30 cellular contexts compared by ENCODE assay signal in the genomic region with DNA sequence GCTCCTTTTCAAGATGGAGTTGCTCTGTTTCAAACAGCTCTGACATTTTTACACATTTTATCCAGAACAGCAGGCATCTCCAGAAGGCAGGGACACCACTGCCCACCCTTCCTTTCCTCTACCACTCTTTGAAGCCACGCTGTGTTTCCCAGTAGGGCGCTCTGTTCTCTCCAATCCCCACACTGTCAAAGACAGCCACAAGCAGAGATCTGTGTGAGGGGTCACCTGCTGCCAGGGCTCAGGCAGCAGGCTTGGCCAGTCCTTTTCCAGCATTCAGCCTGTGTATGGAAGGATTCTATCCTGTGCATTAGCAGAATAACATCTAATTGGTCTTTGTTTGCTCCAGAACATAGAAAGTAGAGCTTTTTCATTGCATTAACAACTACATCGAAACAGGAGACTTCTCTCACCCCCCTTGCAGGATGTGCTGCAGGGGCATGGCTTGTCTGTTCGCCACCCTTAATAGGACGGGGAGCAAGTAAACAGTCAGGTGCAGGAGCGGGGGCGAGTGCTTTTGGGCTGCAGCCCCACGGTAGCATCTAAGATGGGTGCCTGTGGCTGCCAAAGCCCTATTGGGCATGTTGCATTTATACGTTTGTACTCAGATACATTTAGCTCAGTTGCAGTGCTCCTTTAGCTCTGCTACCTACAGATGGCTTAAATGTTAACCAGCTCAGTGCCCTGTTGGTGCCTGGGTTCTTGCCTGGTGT.
DNase-seq lines count a peak whose midpoint lies in the region; ATAC-seq and TF ChIP-seq lines count a peak whose summit lies in the region.
"Had no signal": no experiment of that assay in that cellular context is flagged by ENCODE, and none has a peak within 500 bp of the region (broad histone marks: within the 10 kb centered on the region; RNA-seq: fewer than 3 reads in every experiment).

No MANE protein-coding gene starts in this region.

- H4K91ac ChIP-seq in H9 (ENCODE audit: insufficient read length, low read depth, low read length): no peak overlapping the region

- no peaks in the 10 kb centered on the region for H3K27me3 Mint-ChIP-seq in H9 (ENCODE audit: low read depth)
- H3K27me3 Mint-ChIP-seq: activated CD8-positive, alpha-beta T cell treated with anti-CD3 and anti-CD28 coated beads for 36 hours; stimulated activated memory B cell treated with anti-CD40 and anti-IgM and Interleukin-4, amounts not matched to agents 10 μg/mL and 1 μg/mL and 100 μg/mL, for 72 hours; T-helper 17 cell had no signal

- DNase-seq in H9: peak; percentile 52
- peak; percentile 69 to 70 for DNase-seq in cerebellar nuclear complex (lab: John Stamatoyannopoulos, UW)
- DNase-seq in sciatic nerve (ENCODE audit: low spot score): no peak
- no peak for DNase-seq in NAMALWA (ENCODE audit: low spot score)
- DNase-seq in adrenal gland: no peak
- DNase-seq in NCI-H748 (lab: John Stamatoyannopoulos, UW; ENCODE audit: unreplicated experiment): no peak
- DNase-seq: activated CD8-positive, alpha-beta T cell treated with anti-CD3 and anti-CD28 coated beads for 36 hours; activated naive CD4-positive, alpha-beta T cell treated with anti-CD3 and anti-CD28 coated beads, Interleukin-2, amount 50 U/mL, for 16 hours; colonic mucosa; COR-L47; DMS79; effector CD8-positive, alpha-beta T cell; kidney; lower lobe of right lung; mucosa of descending colon; NCI-H1105 treated with DMSO at 0.1 percent for 48 hours; NCI-H2029; NCI-H345; nephron progenitor cell; right lobe of liver; stimulated activated CD4-positive, alpha-beta T cell treated with anti-CD3 and anti-CD28 coated beads, Interleukin-4, amount 100 ng/mL, for 4 hours; T-helper 17 cell had no signal

- H2BK12ac ChIP-seq in H9 (ENCODE audit: insufficient read length, low read depth, low read length): no peak overlapping the region

- no peaks in the 10 kb centered on the region for H3K9me3 Mint-ChIP-seq in H9

- TF ChIP-seq CTCF in H9 (conservative IDR thresholded peaks at IDR 0.05): no peak
- no peak for TF ChIP-seq CTCF in adrenal gland (IDR thresholded peaks at IDR 0.05)

- H3K79me1 ChIP-seq in H9 (ENCODE audit: insufficient read depth, low read depth, low read length, poor library complexity, severe bottlenecking): no peaks in the 10 kb centered on the region

- peak overlapping the region; percentile 97 for H3K27ac ChIP-seq in H9 (ENCODE audit: insufficient read length, low read depth, low read length)
- peak overlapping the region; percentile 13 for H3K27ac ChIP-seq in iPS-18a (ENCODE audit: low read length)
- H3K27ac ChIP-seq in adrenal gland: no peak overlapping the region
- H3K27ac ChIP-seq: BLaER1 treated with 17β-estradiol and CSF1 and Interleukin-3, amounts not matched to agents 10 nM and 100 nM; colonic mucosa; lower lobe of right lung; parathyroid adenoma; right lobe of liver had no signal

- no peak overlapping the region for H2BK15ac ChIP-seq in H9 (ENCODE audit: low read depth, low read length)

- peak overlapping the region; percentile 98 for H2BK5ac ChIP-seq in H9 (ENCODE audit: insufficient read length, low read length)

- H3K79me2 ChIP-seq in H9 (ENCODE audit: insufficient read depth, low read length): peaks cover 2% of the 10 kb centered on the region; the same call in 1 of the 2 replicates
- H3K79me2 ChIP-seq: parathyroid adenoma had no signal

- no peak overlapping the region for H2AFZ ChIP-seq in H9 (ENCODE audit: low read length)
- H2AFZ ChIP-seq: parathyroid adenoma had no signal

- H3K56ac ChIP-seq in H9 (ENCODE audit: insufficient read length, low read depth, low read length): peak overlapping the region; percentile 89

- no peak overlapping the region for H2AK5ac ChIP-seq in H9 (ENCODE audit: insufficient read length, low read length)

- no peak overlapping the region for H2BK20ac ChIP-seq in H9 (ENCODE audit: low read depth, low read length, poor library complexity, severe bottlenecking)

- TF ChIP-seq POLR2A in adrenal gland (IDR thresholded peaks at IDR 0.05): no peak

- H3K4ac ChIP-seq in H9 (ENCODE audit: low read depth, low read length): no peak overlapping the region

- no peaks in the 10 kb centered on the region for H3K27me3 ChIP-seq in H9 (ENCODE audit: insufficient read depth, low read length)
- H3K27me3 ChIP-seq in iPS-18a (ENCODE audit: control insufficient read depth, insufficient read depth, low read length): no peaks in the 10 kb centered on the region
- no peaks in the 10 kb centered on the region for H3K27me3 ChIP-seq in adrenal gland
- H3K27me3 ChIP-seq: BLaER1 treated with 17β-estradiol and CSF1 and Interleukin-3, amounts not matched to agents 10 nM and 100 nM; colonic mucosa; right lobe of liver had no signal

- no peak overlapping the region for H3T11ph ChIP-seq in H9 (ENCODE audit: low read length)

- peak overlapping the region; percentile 94 for H3K18ac ChIP-seq in H9 (ENCODE audit: insufficient read length, low read depth, low read length)

- H3K4me1 ChIP-seq in H9 (ENCODE audit: insufficient read depth, low read length) (peaks cover 12% of the 10 kb centered on the region; the same call in 1 of the 2 replicates), iPS-18a (ENCODE audit: control insufficient read depth, low read depth, low read length) (peaks cover 48% of the 10 kb centered on the region), adrenal gland (replicated peaks in 1 of 2) (peaks cover 0 to under 1% of the 10 kb centered on the region in 2 donors)
- H3K4me1 ChIP-seq: BLaER1 treated with 17β-estradiol and CSF1 and Interleukin-3, amounts not matched to agents 10 nM and 100 nM; colonic mucosa; lower lobe of right lung; parathyroid adenoma; right lobe of liver had no signal

- peak; percentile 42 for ATAC-seq in sciatic nerve
- no peak for ATAC-seq in GM21367 (IDR thresholded peaks at IDR 0.05; ENCODE audit: unreplicated experiment)
- ATAC-seq: activated CD8-positive, alpha-beta T cell treated with anti-CD3 and anti-CD28 coated beads for 36 hours; activated T-helper 17 cell treated with anti-CD3 and anti-CD28 coated beads, Interleukin-2, amount 50 U/mL, for 72 hours; GM12878; lower lobe of right lung; mucosa of descending colon; right lobe of liver; SK-N-SH treated with all-trans-retinoic acid at 6 μM for 48 hours; stimulated activated memory B cell treated with anti-CD40 and anti-IgM and Interleukin-4, amounts not matched to agents 10 μg/mL and 1 μg/mL and 100 μg/mL, for 72 hours; T-helper 17 cell had no signal

- H3K23ac ChIP-seq in H9 (ENCODE audit: insufficient read length, low read depth, low read length): no peak overlapping the region

- peak overlapping the region; percentile 47 for H3K9ac ChIP-seq in H9 (ENCODE audit: extremely low read depth, insufficient read length, low read length)
- H3K9ac ChIP-seq in iPS-18a (ENCODE audit: low read length): no peak overlapping the region
- H3K9ac ChIP-seq: BLaER1 treated with 17β-estradiol and CSF1 and Interleukin-3, amounts not matched to agents 10 nM and 100 nM; parathyroid adenoma had no signal

- H3K4me3 Mint-ChIP-seq in H9: peak overlapping the region; percentile 23 to 67; a peak in 4 of 5 replicates
- H3K4me3 Mint-ChIP-seq: activated CD8-positive, alpha-beta T cell treated with anti-CD3 and anti-CD28 coated beads for 36 hours; activated T-helper 17 cell treated with anti-CD3 and anti-CD28 coated beads, Interleukin-2, amount 50 U/mL, for 72 hours; nephron progenitor cell; stimulated activated memory B cell treated with anti-CD40 and anti-IgM and Interleukin-4, amounts not matched to agents 10 μg/mL and 1 μg/mL and 100 μg/mL, for 72 hours; T-helper 17 cell had no signal

- peak overlapping the region; percentile 66 for H4K5ac ChIP-seq in H9 (ENCODE audit: insufficient read length, low read depth, low read length)

- H3K4me3 ChIP-seq in iPS-18a (ENCODE audit: low read length): no peak overlapping the region
- no peak overlapping the region for H3K4me3 ChIP-seq in adrenal gland
- H3K4me3 ChIP-seq: BLaER1 treated with 17β-estradiol and CSF1 and Interleukin-3, amounts not matched to agents 10 nM and 100 nM; colonic mucosa; GM12878; lower lobe of right lung; mucosa of descending colon; right lobe of liver had no signal

- no peaks in the 10 kb centered on the region for H3K36me3 ChIP-seq in iPS-18a (ENCODE audit: control insufficient read depth, low read depth, low read length)
- H3K36me3 ChIP-seq in adrenal gland (replicated peaks in 1 of 2): no peaks in the 10 kb centered on the region
- H3K36me3 ChIP-seq: BLaER1 treated with 17β-estradiol and CSF1 and Interleukin-3, amounts not matched to agents 10 nM and 100 nM; colonic mucosa; lower lobe of right lung; right lobe of liver had no signal

- peak overlapping the region; percentile 11 for H3K4me2 ChIP-seq in H9 (ENCODE audit: insufficient read depth, insufficient read length, low read length)
- H3K4me2 ChIP-seq: BLaER1 treated with 17β-estradiol and CSF1 and Interleukin-3, amounts not matched to agents 10 nM and 100 nM had no signal

- H3K36me3 Mint-ChIP-seq in H9 (ENCODE audit: insufficient read depth in 1 of 3, low read depth in 3 of 3): peaks cover 15 to 53% (median 24%) of the 10 kb centered on the region in 3 experiments; a peak in 6 of 7 replicates
- H3K36me3 Mint-ChIP-seq: stimulated activated memory B cell treated with anti-CD40 and anti-IgM and Interleukin-4, amounts not matched to agents 10 μg/mL and 1 μg/mL and 100 μg/mL, for 72 hours had no signal

- no peaks in the 10 kb centered on the region for H3K23me2 ChIP-seq in H9 (ENCODE audit: insufficient read length, low read depth, low read length, poor library complexity, severe bottlenecking)

- H4K8ac ChIP-seq in H9 (replicated peaks; ENCODE audit: insufficient read length, low read depth, low read length): no peak overlapping the region

- intact Hi-C loops in sciatic nerve (cut with DNase I): no loop called here
- intact Hi-C loops in adrenal gland (cut with DNase I): no loop called here

- H3K4me1 Mint-ChIP-seq in H9: peaks cover 81 to 84% of the 10 kb centered on the region in 2 experiments
- H3K4me1 Mint-ChIP-seq: activated T-helper 17 cell treated with anti-CD3 and anti-CD28 coated beads, Interleukin-2, amount 50 U/mL, for 72 hours; stimulated activated memory B cell treated with anti-CD40 and anti-IgM and Interleukin-4, amounts not matched to agents 10 μg/mL and 1 μg/mL and 100 μg/mL, for 72 hours; T-helper 17 cell had no signal

- no peak overlapping the region for H2BK120ac ChIP-seq in H9 (ENCODE audit: low read depth, low read length, poor library complexity, severe bottlenecking)

- H3K9me3 ChIP-seq in H9 (ENCODE audit: control insufficient read depth, low read depth, low read length) (no peaks in the 10 kb centered on the region), iPS-18a (ENCODE audit: control insufficient read depth, low read depth, low read length) (no peaks in the 10 kb centered on the region), adrenal gland (replicated peaks in 1 of 3) (no peaks in the 10 kb centered on the region)
- H3K9me3 ChIP-seq: colonic mucosa, lower lobe of right lung, right lobe of liver had no signal

- H3K14ac ChIP-seq in H9 (ENCODE audit: insufficient read depth, low read length): peak overlapping the region; percentile 48; the same call in 1 of the 2 replicates

- peak overlapping the region; percentile 94 to 100 (median 98) for H3K27ac Mint-ChIP-seq in H9
- H3K27ac Mint-ChIP-seq: activated CD8-positive, alpha-beta T cell treated with anti-CD3 and anti-CD28 coated beads for 36 hours; activated T-helper 17 cell treated with anti-CD3 and anti-CD28 coated beads, Interleukin-2, amount 50 U/mL, for 72 hours; nephron progenitor cell; stimulated activated memory B cell treated with anti-CD40 and anti-IgM and Interleukin-4, amounts not matched to agents 10 μg/mL and 1 μg/mL and 100 μg/mL, for 72 hours; T-helper 17 cell had no signal

- no CpG with 5 or more reads among the region's 9 CpGs for WGBS in H9 (ENCODE audit: extremely low coverage, insufficient read length, low lambda C conversion rate)
- WGBS in adrenal gland, 4 donors: 70 to 76% (median 73%) methylated on average over 8 to 9 of the region's 9 CpGs

- H4K20me1 ChIP-seq in H9 (ENCODE audit: control insufficient read depth, insufficient read depth, insufficient read length): no peaks in the 10 kb centered on the region
- H4K20me1 ChIP-seq: BLaER1 treated with 17β-estradiol and CSF1 and Interleukin-3, amounts not matched to agents 10 nM and 100 nM had no signal

Comparison
In these comparisons a context has a peak if more than half of its experiments do, and no peak if none do; other contexts are left out.
1. DNase-seq: peak in H9 (single experiment) and cerebellar nuclear complex (2 of 2); none in sciatic nerve (single experiment), NAMALWA (single experiment), adrenal gland (0 of 7) and NCI-H748 (single experiment).
2. H3K27ac ChIP-seq: peak in H9 (single experiment) and iPS-18a (single experiment); none in adrenal gland (0 of 5).